In genomic region chr4:47463235-47463956, GRCh38 we compare ENCODE assay signal across 8 cellular contexts. TPM values are rescaled to one million over a fixed set of nuclear protein-coding genes. Genes with fewer than 3 reads are reported as not detected.
DNase-seq lines count a peak whose midpoint lies in the region; ATAC-seq and TF ChIP-seq lines count a peak whose summit lies in the region.

COMMD8 (minus strand) TSS chr4:47463702; CDS start chr4:47463651, 51 bp downstream.

- H3K27me3 Mint-ChIP-seq in activated naive CD8-positive, alpha-beta T cell, result no peaks in the 10 kb centered on the region

- H3K4me3 Mint-ChIP-seq in activated naive CD8-positive, alpha-beta T cell, result peak within 1 kb of the TSS; percentile 91

- no peaks in the 10 kb centered on the region for H3K36me3 ChIP-seq in testis (ENCODE audit: low read depth, missing control alignments)

- DNase-seq in GM12865 (ENCODE audit: low read depth), result peak; percentile 98
- DNase-seq in NCI-H1105 (lab: John Stamatoyannopoulos, UW), result peak; percentile 87
- DNase-seq in SKM-1 treated with dmso at 0.1 percent for 144 hours (lab: John Stamatoyannopoulos, UW; ENCODE audit: unreplicated experiment), result peak; percentile 88
- DNase-seq in glomerular visceral epithelial cell (ENCODE audit: extremely low spot score), result peak; percentile 96
- peak; percentile 94 for DNase-seq in omental fat pad (ENCODE audit: low spot score)
- DNase-seq in testis, result peak; percentile 99

- H3K27ac ChIP-seq in testis, result peak within 1 kb of the TSS; percentile 80 to 89

- peaks cover 35% of the 10 kb centered on the region for H3K4me1 Mint-ChIP-seq in activated naive CD8-positive, alpha-beta T cell (ENCODE audit: low read depth)

- no peaks in the 10 kb centered on the region for H3K27me3 ChIP-seq in testis

- ATAC-seq in HG02642 (IDR thresholded peaks at IDR 0.05; ENCODE audit: poor library complexity, unreplicated experiment), result peak; percentile 93
- ATAC-seq in omental fat pad (ENCODE audit: low FRiP score), result peak; percentile 97

- H3K36me3 Mint-ChIP-seq in activated naive CD8-positive, alpha-beta T cell, result peaks cover 8% of the 10 kb centered on the region

- peak within 1 kb of the TSS; percentile 83 for H3K27ac Mint-ChIP-seq in activated naive CD8-positive, alpha-beta T cell

- WGBS in testis, 2 donors, result 0 to 1% methylated on average over 19 to 50 of the region's 51 CpGs

- no peaks in the 10 kb centered on the region for H3K9me3 ChIP-seq in testis

- H3K9me3 Mint-ChIP-seq in activated naive CD8-positive, alpha-beta T cell (ENCODE audit: low read depth), result no peaks in the 10 kb centered on the region

- TF ChIP-seq CTCF in GM12865 (IDR thresholded peaks at IDR 0.05; ENCODE audit: insufficient read depth, low read depth, low read length, missing control alignments), result no peak
- TF ChIP-seq CTCF in omental fat pad (IDR thresholded peaks at IDR 0.05), result no peak
- TF ChIP-seq CTCF in testis (IDR thresholded peaks at IDR 0.05), result peak in 2 of 3 experiments; percentile 22 to 41

- H3K4me3 ChIP-seq in GM12865 (ENCODE audit: low read depth, low read length) (peak within 1 kb of the TSS; percentile 64), testis (peak within 1 kb of the TSS; percentile 88 to 96)

- intact Hi-C loops in testis (cut with DNase I; ENCODE audit: low total_unique reads), result no loop called here

- H3K4me1 ChIP-seq in testis, result peaks cover 4% of the 10 kb centered on the region

- no peak for TF ChIP-seq POLR2A in testis (IDR thresholded peaks at IDR 0.05)

RNA-seq across cellular contexts. Expression of gene COMMD8, which starts in this region (rescaled TPM):
- 10 to 100 TPM in 3 of 4 donors, 1 to 10 TPM in 1; 8.8 to 17.8 (median 13.6) TPM for total RNA-seq in omental fat pad
- total RNA-seq in testis, result 10 to 100 TPM; 15.2 to 17.8 TPM
- polyA plus RNA-seq in testis (ENCODE audit: insufficient read depth, low read depth, low replicate concordance), result 30.2 TPM

Comparison
In these comparisons a context has a peak if more than half of its experiments do, and no peak if none do; other contexts are left out.
1. Peak in every context shown above with its lines: DNase-seq, ATAC-seq, H3K4me3 ChIP-seq and H3K27ac ChIP-seq.
2. CTCF ChIP-seq: peak in testis (2 of 3); none in GM12865 (single experiment) and omental fat pad (0 of 3).